Comparison of ENCODE assay signal across 15 cellular contexts in the genomic region with DNA sequence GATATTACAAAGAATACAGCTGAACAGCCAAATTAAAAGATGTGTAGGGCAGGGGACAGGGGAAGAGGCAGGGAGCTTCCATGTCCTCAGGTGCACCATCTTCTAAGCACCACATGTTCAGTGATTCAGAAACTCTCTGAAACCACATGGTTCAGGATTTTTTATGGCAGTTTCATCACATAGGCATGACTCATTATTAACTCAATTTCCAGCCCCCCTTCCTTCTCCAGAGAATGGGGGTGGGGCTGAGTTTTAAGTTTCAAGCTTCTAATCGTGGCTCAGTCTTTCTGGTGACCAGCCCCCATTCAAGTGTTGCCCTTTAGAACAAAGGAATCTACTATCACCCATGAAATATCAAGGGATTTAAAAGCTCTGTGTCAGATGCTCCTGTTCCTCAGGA.
DNase-seq lines count a peak whose midpoint lies in the region; ATAC-seq and TF ChIP-seq lines count a peak whose summit lies in the region.
"Had no signal": no experiment of that assay in that cellular context is flagged by ENCODE, and none has a peak within 500 bp of the region (broad histone marks: within the 10 kb centered on the region; RNA-seq: fewer than 3 reads in every experiment).

No MANE protein-coding gene starts in this region.

- ATAC-seq in GM18517 (IDR thresholded peaks at IDR 0.05; ENCODE audit: unreplicated experiment) (no peak), HG02642 (IDR thresholded peaks at IDR 0.05; ENCODE audit: poor library complexity, unreplicated experiment) (no peak)
- ATAC-seq in activated CD8-positive, alpha-beta T cell treated with anti-CD3 and anti-CD28 coated beads, Interleukin-2, amount 10 ng/mL, durations not matched to agents 7 days and 5 days = no peak

- no peak overlapping the region for H3K27ac ChIP-seq in HEK293 (ENCODE audit: extremely low read depth, low read depth, low read length)
- H3K27ac ChIP-seq: tibial artery had no signal

- no peak overlapping the region for H3K27ac Mint-ChIP-seq in activated CD8-positive, alpha-beta T cell treated with anti-CD3 and anti-CD28 coated beads, Interleukin-2, amount 10 ng/mL, durations not matched to agents 7 days and 5 days
- H3K27ac Mint-ChIP-seq: activated T-helper 2 cell treated with anti-CD3 and anti-CD28 coated beads, Interferon-gamma antibody, Interleukin-2, Interleukin-4, amounts not matched to agents 10 μg/mL and 5 μg/mL and 100 μg/mL, durations not matched to agents 14 hours and 24 hours and 36 hours; CD14-positive monocyte; progenitor cell of endocrine pancreas had no signal

- CTCF ChIA-PET in AG04449 (lab: Yijun Ruan, JAX) = no interaction called here
- CTCF ChIA-PET in HEK293 (lab: Yijun Ruan, JAX) = interaction anchor here (0.7 kb wide), 1 partner anchor 14 kb away, joined by 3 read pairs; no protein-coding TSS in a partner anchor
- CTCF ChIA-PET in activated CD8-positive, alpha-beta T cell treated with anti-CD3 and anti-CD28 coated beads, Interleukin-2, amount 10 ng/mL, durations not matched to agents 7 days and 5 days (lab: Charles Lee) = no interaction called here

- H3K36me3 ChIP-seq in HEK293 (ENCODE audit: control insufficient read depth in 2 of 2, insufficient read depth in 1 of 2, low read length in 2 of 2) (no peaks in the 10 kb centered on the region), adipocyte (ENCODE audit: control insufficient read depth, insufficient read depth, low read length, severe bottlenecking) (no peaks in the 10 kb centered on the region)
- H3K36me3 ChIP-seq: tibial artery had no signal

- H3K4me3 Mint-ChIP-seq in activated CD8-positive, alpha-beta T cell treated with anti-CD3 and anti-CD28 coated beads, Interleukin-2, amount 10 ng/mL, durations not matched to agents 7 days and 5 days = no peak overlapping the region
- H3K4me3 Mint-ChIP-seq: CD14-positive monocyte had no signal

- H3K4me1 ChIP-seq in HEK293 (ENCODE audit: control insufficient read depth, insufficient read depth, low read length) = no peaks in the 10 kb centered on the region
- H3K4me1 ChIP-seq in adipocyte (ENCODE audit: control insufficient read depth, insufficient read depth, low read length) = peaks cover 11% of the 10 kb centered on the region

- POLR2A ChIA-PET in AG04449 (lab: Yijun Ruan, JAX) (interaction anchor here (0.7 kb wide), 1 partner anchor 16 kb away, joined by 3 read pairs; no protein-coding TSS in a partner anchor), HEK293 (lab: Yijun Ruan, JAX) (no interaction called here)
- POLR2A ChIA-PET in activated CD8-positive, alpha-beta T cell treated with anti-CD3 and anti-CD28 coated beads, Interleukin-2, amount 10 ng/mL, durations not matched to agents 7 days and 5 days (lab: Charles Lee) = no interaction called here

- no peaks in the 10 kb centered on the region for H3K36me3 Mint-ChIP-seq in activated CD8-positive, alpha-beta T cell treated with anti-CD3 and anti-CD28 coated beads, Interleukin-2, amount 10 ng/mL, durations not matched to agents 7 days and 5 days (ENCODE audit: low read depth)
- H3K36me3 Mint-ChIP-seq: CD14-positive monocyte had no signal

- H3K27me3 Mint-ChIP-seq in activated CD8-positive, alpha-beta T cell treated with anti-CD3 and anti-CD28 coated beads, Interleukin-2, amount 10 ng/mL, durations not matched to agents 7 days and 5 days (ENCODE audit: low read depth) = no peaks in the 10 kb centered on the region
- H3K27me3 Mint-ChIP-seq: progenitor cell of endocrine pancreas had no signal

- TF ChIP-seq CTCF in AG04449 (IDR thresholded peaks at IDR 0.05; ENCODE audit: insufficient read depth, low read length, missing control alignments) = no peak
- no peak for TF ChIP-seq CTCF in HEK293 (tag by site-specific recombination; IDR thresholded peaks at IDR 0.05)
- no peak for TF ChIP-seq CTCF in foreskin fibroblast (IDR thresholded peaks at IDR 0.05; ENCODE audit: low read depth, low read length)

- H3K9me3 ChIP-seq in HEK293 (ENCODE audit: control insufficient read depth, insufficient read depth, low read depth, low read length) (no peaks in the 10 kb centered on the region), adipocyte (ENCODE audit: control insufficient read depth, low read length) (no peaks in the 10 kb centered on the region)
- H3K9me3 ChIP-seq: tibial artery had no signal

- H3K9ac ChIP-seq in adipocyte (ENCODE audit: low read length) = no peak overlapping the region

- no peaks in the 10 kb centered on the region for H3K9me3 Mint-ChIP-seq in activated CD8-positive, alpha-beta T cell treated with anti-CD3 and anti-CD28 coated beads, Interleukin-2, amount 10 ng/mL, durations not matched to agents 7 days and 5 days (ENCODE audit: insufficient read depth)
- H3K9me3 Mint-ChIP-seq: activated T-helper 2 cell treated with anti-CD3 and anti-CD28 coated beads, Interferon-gamma antibody, Interleukin-2, Interleukin-4, amounts not matched to agents 10 μg/mL and 5 μg/mL and 100 μg/mL, durations not matched to agents 14 hours and 24 hours and 36 hours had no signal

- H3K4me1 Mint-ChIP-seq in activated CD8-positive, alpha-beta T cell treated with anti-CD3 and anti-CD28 coated beads, Interleukin-2, amount 10 ng/mL, durations not matched to agents 7 days and 5 days (ENCODE audit: low read depth) = no peaks in the 10 kb centered on the region
- H3K4me1 Mint-ChIP-seq: CD14-positive monocyte had no signal

- H3K27me3 ChIP-seq in adipocyte (replicated peaks; ENCODE audit: control insufficient read depth, insufficient read depth, low read length) = no peaks in the 10 kb centered on the region
- H3K27me3 ChIP-seq: tibial artery had no signal

- H3K4me3 ChIP-seq in AG04449 (ENCODE audit: low read depth, low read length) (no peak overlapping the region), HEK293 (ENCODE audit: low read depth, low read length) (no peak overlapping the region), adipocyte (ENCODE audit: low read length) (no peak overlapping the region), foreskin fibroblast (ENCODE audit: low read depth in 1 of 2, low read length in 2 of 2) (no peak overlapping the region)
- H3K4me3 ChIP-seq: tibial artery had no signal

- DNase-seq in AG04449 (ENCODE audit: low read depth, low spot score) (peak; percentile 34), adipocyte (ENCODE audit: low read depth) (peak; percentile 73), foreskin fibroblast (peak; percentile 90 to 95), NCI-H82 treated with DMSO at 0.1 percent for 48 hours (lab: John Stamatoyannopoulos, UW; ENCODE audit: unreplicated experiment) (no peak)
- no peak for DNase-seq in activated CD8-positive, alpha-beta T cell treated with anti-CD3 and anti-CD28 coated beads, Interleukin-2, amount 10 ng/mL, durations not matched to agents 7 days and 5 days
- DNase-seq: cerebellar nuclear complex, hippocampal formation, NCI-H446, tibial artery had no signal

TF ChIP-seq in HEK293, 187 proteins besides CTCF, POLR2A, EP300 and RAD21 (continues in another document):
- TF ChIP-seq ZNF629 (tag by site-specific recombination; IDR thresholded peaks at IDR 0.05) (peak; percentile 15; the same call in 1 of the 2 replicates), GFI1B (tag by site-specific recombination; IDR thresholded peaks at IDR 0.05) (no peak), SETDB1 (IDR thresholded peaks at IDR 0.05; ENCODE audit: insufficient read length, low read length) (peak; percentile 23), ZNF391 (tag by site-specific recombination; IDR thresholded peaks at IDR 0.05; ENCODE audit: borderline replicate concordance, low read depth) (no peak)
- TF ChIP-seq, protein P1, sequence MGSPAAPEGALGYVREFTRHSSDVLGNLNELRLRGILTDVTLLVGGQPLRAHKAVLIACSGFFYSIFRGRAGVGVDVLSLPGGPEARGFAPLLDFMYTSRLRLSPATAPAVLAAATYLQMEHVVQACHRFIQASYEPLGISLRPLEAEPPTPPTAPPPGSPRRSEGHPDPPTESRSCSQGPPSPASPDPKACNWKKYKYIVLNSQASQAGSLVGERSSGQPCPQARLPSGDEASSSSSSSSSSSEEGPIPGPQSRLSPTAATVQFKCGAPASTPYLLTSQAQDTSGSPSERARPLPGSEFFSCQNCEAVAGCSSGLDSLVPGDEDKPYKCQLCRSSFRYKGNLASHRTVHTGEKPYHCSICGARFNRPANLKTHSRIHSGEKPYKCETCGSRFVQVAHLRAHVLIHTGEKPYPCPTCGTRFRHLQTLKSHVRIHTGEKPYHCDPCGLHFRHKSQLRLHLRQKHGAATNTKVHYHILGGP (tag by site-specific recombination; IDR thresholded peaks at IDR 0.05) = no peak
- TF ChIP-seq, protein P2, sequence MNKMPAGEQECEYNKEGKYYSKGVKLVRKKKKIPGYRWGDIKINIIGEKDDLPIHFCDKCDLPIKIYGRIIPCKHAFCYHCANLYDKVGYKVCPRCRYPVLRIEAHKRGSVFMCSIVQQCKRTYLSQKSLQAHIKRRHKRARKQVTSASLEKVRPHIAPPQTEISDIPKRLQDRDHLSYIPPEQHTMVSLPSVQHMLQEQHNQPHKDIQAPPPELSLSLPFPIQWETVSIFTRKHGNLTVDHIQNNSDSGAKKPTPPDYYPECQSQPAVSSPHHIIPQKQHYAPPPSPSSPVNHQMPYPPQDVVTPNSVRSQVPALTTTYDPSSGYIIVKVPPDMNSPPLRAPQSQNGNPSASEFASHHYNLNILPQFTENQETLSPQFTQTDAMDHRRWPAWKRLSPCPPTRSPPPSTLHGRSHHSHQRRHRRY (tag by site-specific recombination; IDR thresholded peaks at IDR 0.05) = no peak
- TF ChIP-seq, protein P3, sequence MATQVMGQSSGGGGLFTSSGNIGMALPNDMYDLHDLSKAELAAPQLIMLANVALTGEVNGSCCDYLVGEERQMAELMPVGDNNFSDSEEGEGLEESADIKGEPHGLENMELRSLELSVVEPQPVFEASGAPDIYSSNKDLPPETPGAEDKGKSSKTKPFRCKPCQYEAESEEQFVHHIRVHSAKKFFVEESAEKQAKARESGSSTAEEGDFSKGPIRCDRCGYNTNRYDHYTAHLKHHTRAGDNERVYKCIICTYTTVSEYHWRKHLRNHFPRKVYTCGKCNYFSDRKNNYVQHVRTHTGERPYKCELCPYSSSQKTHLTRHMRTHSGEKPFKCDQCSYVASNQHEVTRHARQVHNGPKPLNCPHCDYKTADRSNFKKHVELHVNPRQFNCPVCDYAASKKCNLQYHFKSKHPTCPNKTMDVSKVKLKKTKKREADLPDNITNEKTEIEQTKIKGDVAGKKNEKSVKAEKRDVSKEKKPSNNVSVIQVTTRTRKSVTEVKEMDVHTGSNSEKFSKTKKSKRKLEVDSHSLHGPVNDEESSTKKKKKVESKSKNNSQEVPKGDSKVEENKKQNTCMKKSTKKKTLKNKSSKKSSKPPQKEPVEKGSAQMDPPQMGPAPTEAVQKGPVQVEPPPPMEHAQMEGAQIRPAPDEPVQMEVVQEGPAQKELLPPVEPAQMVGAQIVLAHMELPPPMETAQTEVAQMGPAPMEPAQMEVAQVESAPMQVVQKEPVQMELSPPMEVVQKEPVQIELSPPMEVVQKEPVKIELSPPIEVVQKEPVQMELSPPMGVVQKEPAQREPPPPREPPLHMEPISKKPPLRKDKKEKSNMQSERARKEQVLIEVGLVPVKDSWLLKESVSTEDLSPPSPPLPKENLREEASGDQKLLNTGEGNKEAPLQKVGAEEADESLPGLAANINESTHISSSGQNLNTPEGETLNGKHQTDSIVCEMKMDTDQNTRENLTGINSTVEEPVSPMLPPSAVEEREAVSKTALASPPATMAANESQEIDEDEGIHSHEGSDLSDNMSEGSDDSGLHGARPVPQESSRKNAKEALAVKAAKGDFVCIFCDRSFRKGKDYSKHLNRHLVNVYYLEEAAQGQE (tag by site-specific recombination; IDR thresholded peaks at IDR 0.05) = no peak

Comparison
In these comparisons a context has a peak if more than half of its experiments do, and no peak if none do; other contexts are left out.
1. DNase-seq: peak in AG04449 (single experiment), adipocyte (single experiment) and foreskin fibroblast (2 of 2); none in NCI-H82 treated with DMSO at 0.1 percent for 48 hours (single experiment) and activated CD8-positive, alpha-beta T cell treated with anti-CD3 and anti-CD28 coated beads, Interleukin-2, amount 10 ng/mL, durations not matched to agents 7 days and 5 days (single experiment).